1 cellular context compared by ENCODE assay signal in the genomic region with DNA sequence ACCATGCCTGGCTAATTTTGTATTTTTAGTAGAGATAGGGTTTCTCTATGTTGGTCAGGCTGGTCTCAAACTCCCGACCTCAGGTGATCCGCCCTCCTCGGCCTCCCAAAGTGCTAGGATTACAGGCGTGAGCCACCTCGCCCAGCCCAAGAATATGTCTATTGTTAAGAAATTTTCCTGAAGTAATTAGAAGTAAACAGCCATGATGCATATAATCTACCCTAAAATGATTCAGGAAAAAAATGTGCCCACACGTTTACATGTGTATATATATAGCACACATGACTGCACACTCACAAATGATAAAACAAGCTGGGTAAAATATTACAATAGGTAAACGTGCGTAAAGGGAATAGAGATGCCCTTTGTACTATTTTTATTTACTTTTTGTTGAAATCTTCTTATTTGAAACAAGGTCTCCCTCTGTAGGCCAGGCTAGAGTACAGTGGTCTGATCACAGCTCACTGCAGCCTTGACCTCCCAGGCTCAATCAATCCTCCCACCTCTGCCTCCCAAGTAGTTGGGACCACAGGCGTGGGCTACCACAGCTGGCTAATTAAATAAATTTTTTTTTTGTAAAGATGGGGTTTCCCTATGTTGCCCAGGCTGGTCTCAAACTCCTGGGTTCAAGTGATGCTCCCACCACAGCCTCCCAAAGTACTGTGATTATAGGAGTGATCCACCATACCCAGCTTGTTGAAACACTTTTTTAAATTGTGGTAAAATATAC.
TF ChIP-seq lines count a peak whose summit lies in the region.
"Not testable (repeated sequence)": the region's sequence is repeated elsewhere in the genome, so short reads cannot be mapped to it uniquely, and the experiment has no call there.

No MANE protein-coding gene starts in this region.

TF ChIP-seq in HepG2, 621 proteins besides CTCF, POLR2A, EP300 and RAD21 (continued from another document and continues in another):
- TF ChIP-seq, protein P1, sequence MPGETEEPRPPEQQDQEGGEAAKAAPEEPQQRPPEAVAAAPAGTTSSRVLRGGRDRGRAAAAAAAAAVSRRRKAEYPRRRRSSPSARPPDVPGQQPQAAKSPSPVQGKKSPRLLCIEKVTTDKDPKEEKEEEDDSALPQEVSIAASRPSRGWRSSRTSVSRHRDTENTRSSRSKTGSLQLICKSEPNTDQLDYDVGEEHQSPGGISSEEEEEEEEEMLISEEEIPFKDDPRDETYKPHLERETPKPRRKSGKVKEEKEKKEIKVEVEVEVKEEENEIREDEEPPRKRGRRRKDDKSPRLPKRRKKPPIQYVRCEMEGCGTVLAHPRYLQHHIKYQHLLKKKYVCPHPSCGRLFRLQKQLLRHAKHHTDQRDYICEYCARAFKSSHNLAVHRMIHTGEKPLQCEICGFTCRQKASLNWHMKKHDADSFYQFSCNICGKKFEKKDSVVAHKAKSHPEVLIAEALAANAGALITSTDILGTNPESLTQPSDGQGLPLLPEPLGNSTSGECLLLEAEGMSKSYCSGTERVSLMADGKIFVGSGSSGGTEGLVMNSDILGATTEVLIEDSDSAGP (CRISPR knock-in tag; IDR thresholded peaks at IDR 0.05; ENCODE audit: borderline replicate concordance) = 0 out of 2 replicates have a peak, but pooled peaks have one; percentile 23
- TF ChIP-seq SP5 (CRISPR knock-in tag; IDR thresholded peaks at IDR 0.05; ENCODE audit: borderline replicate concordance, low read depth) = peak; percentile 68; the same call in 1 of the 2 replicates
- TF ChIP-seq FOSL2 (CRISPR knock-in tag; IDR thresholded peaks at IDR 0.05) = peak; percentile 63; the same call in 1 of the 2 replicates
- TF ChIP-seq, protein P2, sequence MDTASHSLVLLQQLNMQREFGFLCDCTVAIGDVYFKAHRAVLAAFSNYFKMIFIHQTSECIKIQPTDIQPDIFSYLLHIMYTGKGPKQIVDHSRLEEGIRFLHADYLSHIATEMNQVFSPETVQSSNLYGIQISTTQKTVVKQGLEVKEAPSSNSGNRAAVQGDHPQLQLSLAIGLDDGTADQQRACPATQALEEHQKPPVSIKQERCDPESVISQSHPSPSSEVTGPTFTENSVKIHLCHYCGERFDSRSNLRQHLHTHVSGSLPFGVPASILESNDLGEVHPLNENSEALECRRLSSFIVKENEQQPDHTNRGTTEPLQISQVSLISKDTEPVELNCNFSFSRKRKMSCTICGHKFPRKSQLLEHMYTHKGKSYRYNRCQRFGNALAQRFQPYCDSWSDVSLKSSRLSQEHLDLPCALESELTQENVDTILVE (CRISPR knock-in tag; IDR thresholded peaks at IDR 0.05) = peak; percentile 79; the same call in 1 of the 2 replicates
- peak; percentile 57; the same call in 1 of the 2 replicates for TF ChIP-seq KDM3A (CRISPR knock-in tag; IDR thresholded peaks at IDR 0.05; ENCODE audit: low read depth)
- TF ChIP-seq, protein P3, sequence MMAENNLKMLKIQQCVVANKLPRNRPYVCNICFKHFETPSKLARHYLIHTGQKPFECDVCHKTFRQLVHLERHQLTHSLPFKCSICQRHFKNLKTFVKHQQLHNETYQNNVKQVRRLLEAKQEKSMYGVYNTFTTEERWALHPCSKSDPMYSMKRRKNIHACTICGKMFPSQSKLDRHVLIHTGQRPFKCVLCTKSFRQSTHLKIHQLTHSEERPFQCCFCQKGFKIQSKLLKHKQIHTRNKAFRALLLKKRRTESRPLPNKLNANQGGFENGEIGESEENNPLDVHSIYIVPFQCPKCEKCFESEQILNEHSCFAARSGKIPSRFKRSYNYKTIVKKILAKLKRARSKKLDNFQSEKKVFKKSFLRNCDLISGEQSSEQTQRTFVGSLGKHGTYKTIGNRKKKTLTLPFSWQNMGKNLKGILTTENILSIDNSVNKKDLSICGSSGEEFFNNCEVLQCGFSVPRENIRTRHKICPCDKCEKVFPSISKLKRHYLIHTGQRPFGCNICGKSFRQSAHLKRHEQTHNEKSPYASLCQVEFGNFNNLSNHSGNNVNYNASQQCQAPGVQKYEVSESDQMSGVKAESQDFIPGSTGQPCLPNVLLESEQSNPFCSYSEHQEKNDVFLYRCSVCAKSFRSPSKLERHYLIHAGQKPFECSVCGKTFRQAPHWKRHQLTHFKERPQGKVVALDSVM (CRISPR knock-in tag; IDR thresholded peaks at IDR 0.05) = peak; percentile 100
- TF ChIP-seq, protein P4, sequence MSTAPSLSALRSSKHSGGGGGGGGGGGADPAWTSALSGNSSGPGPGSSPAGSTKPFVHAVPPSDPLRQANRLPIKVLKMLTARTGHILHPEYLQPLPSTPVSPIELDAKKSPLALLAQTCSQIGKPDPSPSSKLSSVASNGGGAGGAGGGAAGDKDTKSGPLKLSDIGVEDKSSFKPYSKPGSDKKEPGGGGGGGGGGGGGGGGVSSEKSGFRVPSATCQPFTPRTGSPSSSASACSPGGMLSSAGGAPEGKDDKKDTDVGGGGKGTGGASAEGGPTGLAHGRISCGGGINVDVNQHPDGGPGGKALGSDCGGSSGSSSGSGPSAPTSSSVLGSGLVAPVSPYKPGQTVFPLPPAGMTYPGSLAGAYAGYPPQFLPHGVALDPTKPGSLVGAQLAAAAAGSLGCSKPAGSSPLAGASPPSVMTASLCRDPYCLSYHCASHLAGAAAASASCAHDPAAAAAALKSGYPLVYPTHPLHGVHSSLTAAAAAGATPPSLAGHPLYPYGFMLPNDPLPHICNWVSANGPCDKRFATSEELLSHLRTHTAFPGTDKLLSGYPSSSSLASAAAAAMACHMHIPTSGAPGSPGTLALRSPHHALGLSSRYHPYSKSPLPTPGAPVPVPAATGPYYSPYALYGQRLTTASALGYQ (CRISPR knock-in tag; IDR thresholded peaks at IDR 0.05) = peak; percentile 66; the same call in 1 of the 2 replicates
- TF ChIP-seq DMAP1 (CRISPR knock-in tag; IDR thresholded peaks at IDR 0.05) = peak; percentile 49; the same call in 1 of the 2 replicates
- TF ChIP-seq ZNF124 (CRISPR knock-in tag; IDR thresholded peaks at IDR 0.05) = 0 out of 2 replicates have a peak, but pooled peaks have one; percentile 32
- peak; percentile 76 for TF ChIP-seq ZNF331 (CRISPR knock-in tag; IDR thresholded peaks at IDR 0.05)
- TF ChIP-seq CREB1 (IDR thresholded peaks at IDR 0.05); GABPA (IDR thresholded peaks at IDR 0.05; ENCODE audit: low read depth, low read length): not testable (repeated sequence)
- 0 out of 2 replicates have a peak, but pooled peaks have one; percentile 25 for TF ChIP-seq CREB1 (CRISPR knock-in tag; IDR thresholded peaks at IDR 0.05)
- peak; percentile 46; the same call in 1 of the 2 replicates for TF ChIP-seq GABPA (CRISPR knock-in tag; IDR thresholded peaks at IDR 0.05; ENCODE audit: low read depth)
- peak; percentile 59; the same call in 1 of the 2 replicates for TF ChIP-seq BCL6 (CRISPR knock-in tag; IDR thresholded peaks at IDR 0.05)
- TF ChIP-seq, protein P5, sequence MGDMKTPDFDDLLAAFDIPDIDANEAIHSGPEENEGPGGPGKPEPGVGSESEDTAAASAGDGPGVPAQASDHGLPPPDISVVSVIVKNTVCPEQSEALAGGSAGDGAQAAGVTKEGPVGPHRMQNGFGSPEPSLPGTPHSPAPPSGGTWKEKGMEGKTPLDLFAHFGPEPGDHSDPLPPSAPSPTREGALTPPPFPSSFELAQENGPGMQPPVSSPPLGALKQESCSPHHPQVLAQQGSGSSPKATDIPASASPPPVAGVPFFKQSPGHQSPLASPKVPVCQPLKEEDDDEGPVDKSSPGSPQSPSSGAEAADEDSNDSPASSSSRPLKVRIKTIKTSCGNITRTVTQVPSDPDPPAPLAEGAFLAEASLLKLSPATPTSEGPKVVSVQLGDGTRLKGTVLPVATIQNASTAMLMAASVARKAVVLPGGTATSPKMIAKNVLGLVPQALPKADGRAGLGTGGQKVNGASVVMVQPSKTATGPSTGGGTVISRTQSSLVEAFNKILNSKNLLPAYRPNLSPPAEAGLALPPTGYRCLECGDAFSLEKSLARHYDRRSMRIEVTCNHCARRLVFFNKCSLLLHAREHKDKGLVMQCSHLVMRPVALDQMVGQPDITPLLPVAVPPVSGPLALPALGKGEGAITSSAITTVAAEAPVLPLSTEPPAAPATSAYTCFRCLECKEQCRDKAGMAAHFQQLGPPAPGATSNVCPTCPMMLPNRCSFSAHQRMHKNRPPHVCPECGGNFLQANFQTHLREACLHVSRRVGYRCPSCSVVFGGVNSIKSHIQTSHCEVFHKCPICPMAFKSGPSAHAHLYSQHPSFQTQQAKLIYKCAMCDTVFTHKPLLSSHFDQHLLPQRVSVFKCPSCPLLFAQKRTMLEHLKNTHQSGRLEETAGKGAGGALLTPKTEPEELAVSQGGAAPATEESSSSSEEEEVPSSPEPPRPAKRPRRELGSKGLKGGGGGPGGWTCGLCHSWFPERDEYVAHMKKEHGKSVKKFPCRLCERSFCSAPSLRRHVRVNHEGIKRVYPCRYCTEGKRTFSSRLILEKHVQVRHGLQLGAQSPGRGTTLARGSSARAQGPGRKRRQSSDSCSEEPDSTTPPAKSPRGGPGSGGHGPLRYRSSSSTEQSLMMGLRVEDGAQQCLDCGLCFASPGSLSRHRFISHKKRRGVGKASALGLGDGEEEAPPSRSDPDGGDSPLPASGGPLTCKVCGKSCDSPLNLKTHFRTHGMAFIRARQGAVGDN (CRISPR knock-in tag; IDR thresholded peaks at IDR 0.05) = 0 out of 2 replicates have a peak, but pooled peaks have one; percentile 27
- TF ChIP-seq, protein P6, sequence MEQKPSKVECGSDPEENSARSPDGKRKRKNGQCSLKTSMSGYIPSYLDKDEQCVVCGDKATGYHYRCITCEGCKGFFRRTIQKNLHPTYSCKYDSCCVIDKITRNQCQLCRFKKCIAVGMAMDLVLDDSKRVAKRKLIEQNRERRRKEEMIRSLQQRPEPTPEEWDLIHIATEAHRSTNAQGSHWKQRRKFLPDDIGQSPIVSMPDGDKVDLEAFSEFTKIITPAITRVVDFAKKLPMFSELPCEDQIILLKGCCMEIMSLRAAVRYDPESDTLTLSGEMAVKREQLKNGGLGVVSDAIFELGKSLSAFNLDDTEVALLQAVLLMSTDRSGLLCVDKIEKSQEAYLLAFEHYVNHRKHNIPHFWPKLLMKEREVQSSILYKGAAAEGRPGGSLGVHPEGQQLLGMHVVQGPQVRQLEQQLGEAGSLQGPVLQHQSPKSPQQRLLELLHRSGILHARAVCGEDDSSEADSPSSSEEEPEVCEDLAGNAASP (CRISPR knock-in tag; IDR thresholded peaks at IDR 0.05; ENCODE audit: borderline replicate concordance) = peak; percentile 72; the same call in 1 of the 2 replicates
- TF ChIP-seq KLF16 (CRISPR knock-in tag; IDR thresholded peaks at IDR 0.05) = peak in 1 of 2 experiments; percentile 66; a peak in 2 of 4 replicates
- TF ChIP-seq NR2F6 (IDR thresholded peaks at IDR 0.05) = peak; percentile 93
- TF ChIP-seq NR2F6 (CRISPR knock-in tag; IDR thresholded peaks at IDR 0.05) = peak; percentile 95
- peak; percentile 44; the same call in 1 of the 2 replicates for TF ChIP-seq ZNF766 (CRISPR knock-in tag; IDR thresholded peaks at IDR 0.05; ENCODE audit: borderline replicate concordance)
- TF ChIP-seq, protein P7, sequence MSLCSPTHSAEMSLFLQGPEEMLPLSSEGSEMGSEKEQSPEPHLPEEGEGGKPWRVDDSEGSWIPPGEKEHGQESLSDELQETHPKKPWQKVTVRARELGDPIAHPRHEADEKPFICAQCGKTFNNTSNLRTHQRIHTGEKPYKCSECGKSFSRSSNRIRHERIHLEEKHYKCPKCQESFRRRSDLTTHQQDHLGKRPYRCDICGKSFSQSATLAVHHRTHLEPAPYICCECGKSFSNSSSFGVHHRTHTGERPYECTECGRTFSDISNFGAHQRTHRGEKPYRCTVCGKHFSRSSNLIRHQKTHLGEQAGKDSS (CRISPR knock-in tag; IDR thresholded peaks at IDR 0.05; ENCODE audit: borderline replicate concordance, low read depth) = peak; percentile 82; the same call in 1 of the 2 replicates
- TF ChIP-seq, protein P8, sequence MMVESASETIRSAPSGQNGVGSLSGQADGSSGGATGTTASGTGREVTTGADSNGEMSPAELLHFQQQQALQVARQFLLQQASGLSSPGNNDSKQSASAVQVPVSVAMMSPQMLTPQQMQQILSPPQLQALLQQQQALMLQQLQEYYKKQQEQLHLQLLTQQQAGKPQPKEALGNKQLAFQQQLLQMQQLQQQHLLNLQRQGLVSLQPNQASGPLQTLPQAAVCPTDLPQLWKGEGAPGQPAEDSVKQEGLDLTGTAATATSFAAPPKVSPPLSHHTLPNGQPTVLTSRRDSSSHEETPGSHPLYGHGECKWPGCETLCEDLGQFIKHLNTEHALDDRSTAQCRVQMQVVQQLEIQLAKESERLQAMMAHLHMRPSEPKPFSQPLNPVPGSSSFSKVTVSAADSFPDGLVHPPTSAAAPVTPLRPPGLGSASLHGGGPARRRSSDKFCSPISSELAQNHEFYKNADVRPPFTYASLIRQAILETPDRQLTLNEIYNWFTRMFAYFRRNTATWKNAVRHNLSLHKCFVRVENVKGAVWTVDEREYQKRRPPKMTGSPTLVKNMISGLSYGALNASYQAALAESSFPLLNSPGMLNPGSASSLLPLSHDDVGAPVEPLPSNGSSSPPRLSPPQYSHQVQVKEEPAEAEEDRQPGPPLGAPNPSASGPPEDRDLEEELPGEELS (CRISPR knock-in tag; IDR thresholded peaks at IDR 0.05) = peak; percentile 90
- peak; percentile 52; the same call in 1 of the 2 replicates for TF ChIP-seq ZFX (CRISPR knock-in tag; IDR thresholded peaks at IDR 0.05; ENCODE audit: low read depth)
- TF ChIP-seq ZBTB8A (CRISPR knock-in tag; IDR thresholded peaks at IDR 0.05; ENCODE audit: borderline replicate concordance, low read depth) = peak; percentile 80; the same call in 1 of the 2 replicates
- TF ChIP-seq, protein P9, sequence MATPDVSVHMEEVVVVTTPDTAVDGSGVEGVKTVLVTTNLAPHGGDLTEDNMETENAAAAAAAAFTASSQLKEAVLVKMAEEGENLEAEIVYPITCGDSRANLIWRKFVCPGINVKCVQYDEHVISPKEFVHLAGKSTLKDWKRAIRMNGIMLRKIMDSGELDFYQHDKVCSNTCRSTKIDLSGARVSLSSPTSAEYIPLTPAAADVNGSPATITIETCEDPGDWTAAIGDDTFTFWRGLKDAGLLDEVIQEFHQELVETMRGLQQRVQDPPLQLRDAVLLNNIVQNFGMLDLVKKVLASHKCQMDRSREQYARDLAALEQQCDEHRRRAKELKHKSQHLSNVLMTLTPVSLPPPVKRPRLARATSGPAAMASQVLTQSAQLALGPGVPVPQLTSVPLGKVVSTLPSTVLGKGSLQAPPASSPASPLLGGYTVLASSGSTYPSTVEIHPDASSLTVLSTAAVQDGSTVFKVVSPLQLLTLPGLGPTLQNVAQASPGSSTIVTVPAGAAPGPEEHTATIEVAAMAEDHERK (CRISPR knock-in tag; IDR thresholded peaks at IDR 0.05; ENCODE audit: low read depth) = 0 out of 2 replicates have a peak, but pooled peaks have one; percentile 14
- peak; percentile 96 for TF ChIP-seq SALL1 (CRISPR knock-in tag; IDR thresholded peaks at IDR 0.05)
- peak; percentile 88; the same call in 1 of the 2 replicates for TF ChIP-seq FOXJ3 (CRISPR knock-in tag; IDR thresholded peaks at IDR 0.05; ENCODE audit: borderline replicate concordance)
- TF ChIP-seq, protein P10, sequence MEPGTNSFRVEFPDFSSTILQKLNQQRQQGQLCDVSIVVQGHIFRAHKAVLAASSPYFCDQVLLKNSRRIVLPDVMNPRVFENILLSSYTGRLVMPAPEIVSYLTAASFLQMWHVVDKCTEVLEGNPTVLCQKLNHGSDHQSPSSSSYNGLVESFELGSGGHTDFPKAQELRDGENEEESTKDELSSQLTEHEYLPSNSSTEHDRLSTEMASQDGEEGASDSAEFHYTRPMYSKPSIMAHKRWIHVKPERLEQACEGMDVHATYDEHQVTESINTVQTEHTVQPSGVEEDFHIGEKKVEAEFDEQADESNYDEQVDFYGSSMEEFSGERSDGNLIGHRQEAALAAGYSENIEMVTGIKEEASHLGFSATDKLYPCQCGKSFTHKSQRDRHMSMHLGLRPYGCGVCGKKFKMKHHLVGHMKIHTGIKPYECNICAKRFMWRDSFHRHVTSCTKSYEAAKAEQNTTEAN (CRISPR knock-in tag; conservative IDR thresholded peaks at IDR 0.05) = peak; percentile 83; the same call in 1 of the 2 replicates
- peak; percentile 71 for TF ChIP-seq ZNF12 (CRISPR knock-in tag; IDR thresholded peaks at IDR 0.05)
- peak; percentile 97 for TF ChIP-seq PPARG (CRISPR knock-in tag; conservative IDR thresholded peaks at IDR 0.05)
- TF ChIP-seq FOXK1 (CRISPR knock-in tag; IDR thresholded peaks at IDR 0.05; ENCODE audit: borderline replicate concordance, low read depth) = peak; percentile 65
- TF ChIP-seq FOXA3 (CRISPR knock-in tag; IDR thresholded peaks at IDR 0.05) = peak; percentile 94
- peak; percentile 68 for TF ChIP-seq SMC3 (IDR thresholded peaks at IDR 0.05; ENCODE audit: low read length)
